In genomic region chr4:8087921-8088495, GRCh38 we compare ENCODE assay signal across 28 cellular contexts.
"Had no signal": no experiment of that assay in that cellular context is flagged by ENCODE, and none has a peak within 500 bp of the region (broad histone marks: within the 10 kb centered on the region; RNA-seq: fewer than 3 reads in every experiment).

No MANE protein-coding gene starts in this region.

- H3K27ac ChIP-seq: ascending aorta, PC-9, SJSA1 had no signal

- FAIRE-seq: RCC 7860, TTC549 had no signal

- H3K9ac ChIP-seq: SK-N-SH had no signal

- ATAC-seq: activated CD4-positive, alpha-beta T cell treated with anti-CD3 and anti-CD28 coated beads for 36 hours; activated CD8-positive, alpha-beta T cell treated with anti-CD3 and anti-CD28 coated beads, Interleukin-2, amount 10 ng/mL, durations not matched to agents 7 days and 5 days had no signal

- DNase-seq: activated CD4-positive, alpha-beta T cell treated with anti-CD3 and anti-CD28 coated beads for 36 hours; activated CD4-positive, alpha-beta T cell treated with anti-CD3 and anti-CD28 coated beads, Interleukin-2, amount 10 ng/mL, durations not matched to agents 7 days and 5 days; activated CD4-positive, alpha-beta T cell treated with anti-CD3 and anti-CD28 coated beads, Interleukin-2, amount 50 U/mL, for 48 hours; activated CD8-positive, alpha-beta T cell treated with anti-CD3 and anti-CD28 coated beads, Interleukin-2, amount 10 ng/mL, durations not matched to agents 7 days and 5 days; activated gamma-delta T cell; activated naive CD4-positive, alpha-beta T cell treated with Interleukin-2 at 50 U/mL for 16 hours; activated naive CD8-positive, alpha-beta T cell treated with anti-CD3 and anti-CD28 coated beads, Interleukin-2, amount 10 ng/mL, durations not matched to agents 7 days and 5 days; activated T-cell treated with anti-CD3 and anti-CD28 coated beads, Interleukin-2, amount 50 U/mL, for 24 hours; amygdala; caudate nucleus; Karpas-422; KBM-7; NCI-H1105; NCI-H1417 treated with DMSO at 0.1 percent for 48 hours; NCI-H187 treated with DMSO at 0.1 percent for 48 hours; NCI-H2081; NCI-H2171 treated with DMSO at 0.1 percent for 48 hours; NCI-H2227 treated with DMSO at 0.1 percent for 48 hours; NCI-H446; NCI-H526 treated with DMSO at 0.1 percent for 48 hours; NCI-H774; PC-9; SHP77 treated with DMSO at 0.1 percent for 48 hours; SK-N-SH had no signal

- H3K4me3 ChIP-seq: ascending aorta, PC-9, SJSA1 had no signal

- H3K4me1 ChIP-seq: ascending aorta, SJSA1 had no signal

- H3K36me3 ChIP-seq: ascending aorta, SJSA1 had no signal

- H3K27me3 ChIP-seq: ascending aorta had no signal

- H3K9me3 ChIP-seq: ascending aorta had no signal
